ENCODE assay signal across 5 cellular contexts in the genomic region with DNA sequence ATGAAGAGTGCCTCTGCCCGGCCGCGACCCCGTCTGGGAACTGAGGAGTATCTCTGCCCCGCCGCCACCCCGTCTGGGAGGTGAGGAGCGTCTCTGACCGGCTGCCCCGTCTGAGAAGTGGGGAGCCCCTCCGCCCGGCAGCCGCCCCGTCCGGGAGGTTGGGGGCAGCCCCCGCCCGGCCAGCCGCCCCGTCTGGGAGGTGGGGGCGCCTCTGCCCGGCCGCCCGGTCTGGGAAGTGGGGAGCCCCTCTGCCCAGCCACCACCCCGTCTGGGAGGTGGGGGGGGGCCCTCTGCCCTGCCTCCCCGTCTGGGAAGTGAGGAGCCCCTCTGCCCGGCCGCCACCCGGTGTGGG.
DNase-seq lines count a peak whose midpoint lies in the region; ATAC-seq and TF ChIP-seq lines count a peak whose summit lies in the region.
"Not testable (repeated sequence)": the region's sequence is repeated elsewhere in the genome, so short reads cannot be mapped to it uniquely, and the experiment has no call there.

No MANE protein-coding gene starts in this region.

- not testable (repeated sequence) for H3K36me3 Mint-ChIP-seq in chondrocyte (ENCODE audit: low read depth)

- not testable (repeated sequence) for H3K4me3 ChIP-seq in right lobe of liver; neuronal stem cell (ENCODE audit: low read length in 2 of 2)

- not testable (repeated sequence) for H3K4me2 ChIP-seq in neuronal stem cell (ENCODE audit: insufficient read depth, low read length, poor library complexity, severe bottlenecking)

- H3K9me3 Mint-ChIP-seq in chondrocyte (ENCODE audit: low read depth) = not testable (repeated sequence)
- peaks cover 7 to 14% of the 10 kb centered on the region in 2 donors for H3K9me3 Mint-ChIP-seq in stimulated activated naive CD8-positive, alpha-beta T cell treated with anti-CD3 and anti-CD28 coated beads, Interleukin-15, amount 100 ng/mL, for 72 hours

- ATAC-seq in right lobe of liver = not testable (repeated sequence)
- peak; percentile 43 for ATAC-seq in stimulated activated naive CD8-positive, alpha-beta T cell treated with anti-CD3 and anti-CD28 coated beads, Interleukin-15, amount 100 ng/mL, for 72 hours

- no CpG with 5 or more reads among the region's 28 CpGs for WGBS in right lobe of liver (ENCODE audit: insufficient coverage, low coverage, low lambda C conversion rate, missing lambda C conversion rate)
- WGBS in neuronal stem cell (ENCODE audit: extremely low coverage in 2 of 2, insufficient read length in 2 of 2, insufficient replicate concordance in 1 of 2), 2 donors = no CpG with 5 or more reads among the region's 28 CpGs

- not testable (repeated sequence) for H4K91ac ChIP-seq in neuronal stem cell (ENCODE audit: low read depth, low read length, poor library complexity)

- not testable (repeated sequence) for H3K27me3 Mint-ChIP-seq in chondrocyte (ENCODE audit: low read depth); stimulated activated naive CD8-positive, alpha-beta T cell treated with anti-CD3 and anti-CD28 coated beads, Interleukin-15, amount 100 ng/mL, for 72 hours

- DNase-seq in chondrocyte (ENCODE audit: low spot score) (peak; percentile 63), right lobe of liver (peak in 2 of 3 donors; percentile 21 to 39), posterior vena cava (ENCODE audit: low spot score) (peak; percentile 68)
- DNase-seq in neuronal stem cell (ENCODE audit: low spot score); stimulated activated naive CD8-positive, alpha-beta T cell treated with anti-CD3 and anti-CD28 coated beads, Interleukin-15, amount 100 ng/mL, for 72 hours: not testable (repeated sequence)

- not testable (repeated sequence) for H2BK15ac ChIP-seq in neuronal stem cell (ENCODE audit: low read length)

- intact Hi-C loops in right lobe of liver (cut with DNase I); posterior vena cava (cut with DNase I): not testable (repeated sequence)

- not testable (repeated sequence) for TF ChIP-seq CTCF in chondrocyte (IDR thresholded peaks at IDR 0.05); right lobe of liver (IDR thresholded peaks at IDR 0.05)

- H2BK120ac ChIP-seq in neuronal stem cell (ENCODE audit: low read depth, low read length) = not testable (repeated sequence)

- H3K9me3 ChIP-seq in right lobe of liver; neuronal stem cell (replicated peaks in 1 of 2; ENCODE audit: control insufficient read depth in 2 of 2, insufficient read depth in 1 of 2, low read depth in 1 of 2, low read length in 2 of 2): not testable (repeated sequence)

- not testable (repeated sequence) for TF ChIP-seq POLR2A in right lobe of liver (IDR thresholded peaks at IDR 0.05)

- H3K27me3 ChIP-seq in right lobe of liver; neuronal stem cell (ENCODE audit: control insufficient read depth in 3 of 3, insufficient read depth in 3 of 3, low read depth in 1 of 3, low read length in 3 of 3): not testable (repeated sequence)

- not testable (repeated sequence) for H3K4me3 Mint-ChIP-seq in chondrocyte (ENCODE audit: unreplicated experiment); stimulated activated naive CD8-positive, alpha-beta T cell treated with anti-CD3 and anti-CD28 coated beads, Interleukin-15, amount 100 ng/mL, for 72 hours

- H3K79me1 ChIP-seq in neuronal stem cell (ENCODE audit: low read depth, low read length) = not testable (repeated sequence)

- not testable (repeated sequence) for H2BK5ac ChIP-seq in neuronal stem cell (ENCODE audit: low read length)

- H2AFZ ChIP-seq in neuronal stem cell (ENCODE audit: low read length) = not testable (repeated sequence)

- H3K9ac ChIP-seq in neuronal stem cell (ENCODE audit: low read depth, low read length, poor library complexity) = not testable (repeated sequence)

- not testable (repeated sequence) for H2AK5ac ChIP-seq in neuronal stem cell (ENCODE audit: low read depth, low read length)

- H3K4me1 ChIP-seq in right lobe of liver; neuronal stem cell (ENCODE audit: control insufficient read depth in 2 of 2, insufficient read depth in 1 of 2, low read depth in 1 of 2, low read length in 2 of 2): not testable (repeated sequence)

- H3K14ac ChIP-seq in neuronal stem cell (ENCODE audit: low read length) = not testable (repeated sequence)

- not testable (repeated sequence) for H3K23ac ChIP-seq in neuronal stem cell (ENCODE audit: low read depth, low read length, poor library complexity)

- H4K8ac ChIP-seq in neuronal stem cell (ENCODE audit: low read depth, low read length) = peak overlapping the region; percentile 3

- H3K27ac Mint-ChIP-seq in chondrocyte (ENCODE audit: unreplicated experiment); stimulated activated naive CD8-positive, alpha-beta T cell treated with anti-CD3 and anti-CD28 coated beads, Interleukin-15, amount 100 ng/mL, for 72 hours: not testable (repeated sequence)

- H3K36me3 ChIP-seq in right lobe of liver; neuronal stem cell (replicated peaks in 1 of 2; ENCODE audit: control insufficient read depth in 2 of 2, insufficient read depth in 2 of 2, low read length in 2 of 2): not testable (repeated sequence)

- H3K4ac ChIP-seq in neuronal stem cell (ENCODE audit: low read length) = not testable (repeated sequence)

- H3K27ac ChIP-seq in right lobe of liver; neuronal stem cell (replicated peaks; ENCODE audit: low read length): not testable (repeated sequence)

- not testable (repeated sequence) for H2BK12ac ChIP-seq in neuronal stem cell (ENCODE audit: low read length)

- H3K18ac ChIP-seq in neuronal stem cell (ENCODE audit: low read length) = not testable (repeated sequence)

- not testable (repeated sequence) for H3K4me1 Mint-ChIP-seq in chondrocyte (ENCODE audit: low read depth); stimulated activated naive CD8-positive, alpha-beta T cell treated with anti-CD3 and anti-CD28 coated beads, Interleukin-15, amount 100 ng/mL, for 72 hours
